7 cellular contexts compared by ENCODE assay signal in genomic region chr3:158329696-158330441, GRCh38.
DNase-seq lines count a peak whose midpoint lies in the region; ATAC-seq and TF ChIP-seq lines count a peak whose summit lies in the region.
"Not testable (repeated sequence)": the region's sequence is repeated elsewhere in the genome, so short reads cannot be mapped to it uniquely, and the experiment has no call there.

No MANE protein-coding gene starts in this region.

- H3K4me1 Mint-ChIP-seq in endothelial cell (ENCODE audit: unreplicated experiment); progenitor cell of endocrine pancreas (ENCODE audit: low read depth): not testable (repeated sequence)

- intact Hi-C loops in heart left ventricle (cut with DNase I); left lung (cut with DNase I): not testable (repeated sequence)

- H3K27ac Mint-ChIP-seq in endothelial cell (ENCODE audit: unreplicated experiment): not testable (repeated sequence)
- H3K27ac Mint-ChIP-seq in progenitor cell of endocrine pancreas: peak overlapping the region; percentile 95

- H3K4me3 Mint-ChIP-seq in endothelial cell (ENCODE audit: unreplicated experiment) (peak overlapping the region; percentile 37), progenitor cell of endocrine pancreas (ENCODE audit: low read depth) (peak overlapping the region; percentile 81)

- 28 to 41% (median 31%) methylated on average over 21 of the region's 21 CpGs for WGBS in heart left ventricle, 4 donors

- TF ChIP-seq POLR2A in heart left ventricle (IDR thresholded peaks at IDR 0.05): not testable (repeated sequence)

- H3K36me3 ChIP-seq in H7 (replicated peaks; ENCODE audit: control insufficient read depth, insufficient read depth, low read length); heart left ventricle; left lung: not testable (repeated sequence)

- not testable (repeated sequence) for H3K4me1 ChIP-seq in heart left ventricle, left lung

- not testable (repeated sequence) for DNase-seq in H7; endothelial cell (ENCODE audit: low spot score); heart left ventricle; left lung
- DNase-seq in NCI-H524 (lab: John Stamatoyannopoulos, UW) (peak; percentile 49 to 64), astrocyte of the hippocampus (ENCODE audit: low read depth, low spot score) (peak; percentile 18), progenitor cell of endocrine pancreas (ENCODE audit: low spot score, unreplicated experiment) (peak; percentile 16)

- not testable (repeated sequence) for ATAC-seq in heart left ventricle
- peak; percentile 26 for ATAC-seq in left lung

- H3K4me3 ChIP-seq in H7 (ENCODE audit: insufficient read depth, low read depth, low read length) (peak overlapping the region; percentile 14), heart left ventricle (peak overlapping the region in 10 of 12 donors; percentile 4 to 50 (median 41)), left lung (peak overlapping the region in 1 of 2 donors; percentile 9)

- not testable (repeated sequence) for H3K36me3 Mint-ChIP-seq in endothelial cell (ENCODE audit: low read depth, unreplicated experiment); progenitor cell of endocrine pancreas (ENCODE audit: insufficient read depth)

- not testable (repeated sequence) for H3K9me3 ChIP-seq in heart left ventricle, left lung

- H3K9me3 Mint-ChIP-seq in endothelial cell (ENCODE audit: unreplicated experiment): not testable (repeated sequence)
- H3K9me3 Mint-ChIP-seq in progenitor cell of endocrine pancreas (ENCODE audit: low read depth): peaks cover 11% of the 10 kb centered on the region

- not testable (repeated sequence) for H3K27me3 ChIP-seq in H7 (ENCODE audit: control insufficient read depth, insufficient read depth, low read length); heart left ventricle; left lung

- TF ChIP-seq CTCF in endothelial cell (IDR thresholded peaks at IDR 0.05; ENCODE audit: unreplicated experiment); heart left ventricle (IDR thresholded peaks at IDR 0.05); left lung (IDR thresholded peaks at IDR 0.05); progenitor cell of endocrine pancreas (IDR thresholded peaks at IDR 0.05; ENCODE audit: unreplicated experiment): not testable (repeated sequence)

- H3K27me3 Mint-ChIP-seq in endothelial cell (ENCODE audit: unreplicated experiment); progenitor cell of endocrine pancreas: not testable (repeated sequence)

- not testable (repeated sequence) for H3K27ac ChIP-seq in heart left ventricle, left lung
